Comparison of ENCODE assay signal across 8 cellular contexts in the genomic region with DNA sequence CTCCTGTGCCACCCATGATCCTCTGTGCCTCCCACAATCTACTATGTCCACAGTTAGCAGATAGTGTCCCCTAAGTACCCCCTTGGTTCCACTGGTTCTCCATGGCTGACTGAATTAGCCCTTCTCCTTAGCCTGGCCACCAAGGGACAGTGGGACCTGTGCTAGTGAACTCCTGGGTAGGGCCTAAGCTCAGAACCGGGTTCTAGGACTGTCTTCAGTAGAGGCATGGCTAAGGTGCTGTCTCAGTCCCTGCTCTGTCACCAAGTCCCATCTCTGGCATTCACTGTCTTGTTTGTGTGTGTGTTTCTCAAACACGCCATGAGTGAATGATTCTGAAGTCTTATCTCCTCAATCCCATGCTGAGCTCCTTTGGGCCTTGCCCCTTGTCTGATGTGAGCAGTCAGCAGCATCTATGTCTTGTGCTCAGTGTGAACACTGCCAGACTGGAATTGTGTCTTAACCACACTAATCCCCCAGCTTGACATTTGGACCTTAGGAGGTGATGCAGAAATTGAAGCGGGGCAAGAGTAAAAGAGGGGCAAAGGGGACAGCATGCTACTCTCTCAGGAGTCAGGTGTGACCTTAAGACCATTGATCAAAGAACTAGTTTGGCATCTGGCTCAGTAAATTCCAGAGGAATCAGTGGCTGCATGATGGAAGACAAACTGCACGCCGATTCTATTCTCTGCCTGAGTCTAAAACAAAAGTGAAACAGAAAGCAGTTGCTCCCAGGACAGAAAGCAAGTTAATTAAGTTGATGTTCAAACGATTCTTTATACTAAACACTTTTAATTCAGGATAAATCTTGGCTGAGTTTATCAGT.
DNase-seq lines count a peak whose midpoint lies in the region; ATAC-seq, FAIRE-seq and TF ChIP-seq lines count a peak whose summit lies in the region.
"Had no signal": no experiment of that assay in that cellular context is flagged by ENCODE, and none has a peak within 500 bp of the region (broad histone marks: within the 10 kb centered on the region; RNA-seq: fewer than 3 reads in every experiment).

No MANE protein-coding gene starts in this region.

- H3K9me3 ChIP-seq in SJSA1 (replicated peaks) (no peaks in the 10 kb centered on the region), spleen (peaks cover 0 to 5% (median 2%) of the 10 kb centered on the region in 8 donors), MG63 (no peaks in the 10 kb centered on the region)

- peak overlapping the region; percentile 22 for H3K4me3 ChIP-seq in SJSA1
- H3K4me3 ChIP-seq in fibroblast of the aortic adventitia (ENCODE audit: low read depth, low read length) = peak overlapping the region; percentile 53
- peak overlapping the region in 7 of 8 donors; percentile 2 to 59 (median 19) for H3K4me3 ChIP-seq in spleen
- no peak overlapping the region for H3K4me3 ChIP-seq in MG63

- no peak for DNase-seq in GM12891 (ENCODE audit: insufficient read length, low spot score)
- DNase-seq in SJSA1 (ENCODE audit: low read depth in 1 of 2, low spot score in 2 of 2) = peak in 1 of 2 experiments; percentile 57
- peak; percentile 39 for DNase-seq in fibroblast of the aortic adventitia (ENCODE audit: low read depth)
- no peak for DNase-seq in spleen
- no peak for DNase-seq in MG63
- no peak for DNase-seq in urothelium cell line (ENCODE audit: low spot score)
- DNase-seq: activated effector memory CD4-positive, alpha-beta T cell treated with anti-CD3 and anti-CD28 coated beads, Interleukin-2, amount 50 U/mL, for 16 hours had no signal

- intact Hi-C loops in spleen (cut with DNase I; ENCODE audit: low total_unique reads) = no loop called here

- TF ChIP-seq CTCF in fibroblast of the aortic adventitia (IDR thresholded peaks at IDR 0.05; ENCODE audit: insufficient read depth, low read length) (no peak), spleen (IDR thresholded peaks at IDR 0.05 in 8 of 11, conservative IDR thresholded peaks at IDR 0.05 in 3 of 11) (no peak)

- H3K36me3 ChIP-seq in SJSA1 (no peaks in the 10 kb centered on the region), spleen (no peaks in the 10 kb centered on the region), MG63 (no peaks in the 10 kb centered on the region)

- 39 to 45% (median 41%) methylated on average over 6 of the region's 6 CpGs for WGBS in spleen, 5 donors

- FAIRE-seq in GM12891 (lab: Jason Lieb, UNC) (peak; percentile 40), urothelium cell line (lab: Jason Lieb, UNC) (no peak)

- H3K4me1 ChIP-seq in SJSA1 (replicated peaks) (peaks cover 9% of the 10 kb centered on the region), spleen (peaks cover 0 to 17% (median 8%) of the 10 kb centered on the region in 6 donors)

- TF ChIP-seq POLR2A in GM12891 (IDR thresholded peaks at IDR 0.05; ENCODE audit: low read depth, low read length) (no peak), spleen (IDR thresholded peaks at IDR 0.05) (no peak)

- H3K27me3 ChIP-seq in SJSA1 (replicated peaks) (no peaks in the 10 kb centered on the region), spleen (replicated peaks in 1 of 7) (peaks cover 0 to 6% (median 0%) of the 10 kb centered on the region in 7 donors), MG63 (no peaks in the 10 kb centered on the region)

- ATAC-seq in HG02870 (IDR thresholded peaks at IDR 0.05; ENCODE audit: unreplicated experiment) = no peak

- H3K27ac ChIP-seq in SJSA1 (peak overlapping the region; percentile 19; the same call in 1 of the 2 replicates), spleen (peak overlapping the region in 4 of 8 donors; percentile 19 to 44 (median 33))

TF ChIP-seq in GM12891, 5 proteins besides CTCF, POLR2A, EP300 and RAD21:
- TF ChIP-seq POU2F2 (IDR thresholded peaks at IDR 0.05; ENCODE audit: low read depth, low read length) (no peak), TAF1 (IDR thresholded peaks at IDR 0.05; ENCODE audit: low read depth, low read length) (no peak), SPI1 (IDR thresholded peaks at IDR 0.05; ENCODE audit: low read depth, low read length) (no peak), POLR2AphosphoS5 (IDR thresholded peaks at IDR 0.05; ENCODE audit: low read depth, low read length) (no peak)
